In the genomic region with DNA sequence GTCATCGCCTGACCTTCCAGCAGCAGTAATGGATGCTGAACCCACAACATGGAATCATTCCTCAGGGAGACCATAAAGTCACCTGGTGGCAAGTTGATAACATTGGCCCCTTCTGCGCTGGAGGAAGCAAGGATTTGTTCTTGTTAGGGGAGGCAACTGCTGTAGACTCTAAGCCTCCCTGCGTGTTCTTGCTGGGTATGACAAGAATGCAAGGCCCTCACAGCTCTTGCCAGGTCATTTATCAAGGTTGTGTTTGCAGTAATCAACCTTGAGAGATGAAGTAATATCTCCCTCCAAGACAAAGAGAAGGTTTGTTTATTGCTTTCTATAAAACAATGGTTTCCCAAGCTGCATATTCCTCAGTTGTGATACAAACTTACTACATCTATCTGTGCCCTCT, we compare ENCODE assay signal across 20 cellular contexts.
"Had no signal": no experiment of that assay in that cellular context is flagged by ENCODE, and none has a peak within 500 bp of the region (broad histone marks: within the 10 kb centered on the region; RNA-seq: fewer than 3 reads in every experiment).

No MANE protein-coding gene starts in this region.

- ATAC-seq: Right ventricle myocardium inferior had no signal

- H3K9me3 ChIP-seq: Peyer's patch, SJCRH30 had no signal

- H3K4me3 ChIP-seq: Peyer's patch, SJCRH30 had no signal

- H3K27me3 ChIP-seq: Peyer's patch, SJCRH30 had no signal

- DNase-seq: KBM-7, MV-4-11, NCI-H1048, NCI-H1105, NCI-H1417, NCI-H1436 treated with DMSO at 0.1 percent for 48 hours, NCI-H1694, NCI-H187 treated with DMSO at 0.1 percent for 48 hours, NCI-H2081, NCI-H2107, NCI-H2227 treated with DMSO at 0.1 percent for 48 hours, NCI-H446, NCI-H510A, NCI-H524 treated with DMSO at 0.1 percent for 48 hours, NCI-H69, NCI-H774, Peyer's patch, SHP77 treated with DMSO at 0.1 percent for 48 hours, SJCRH30 had no signal

- H3K4me1 ChIP-seq: Peyer's patch, SJCRH30 had no signal

- H3K36me3 ChIP-seq: Peyer's patch, SJCRH30 had no signal

- H3K27ac ChIP-seq: Peyer's patch, SJCRH30 had no signal
